ENCODE assay signal across 1 cellular context in genomic region chr18:70289351-70290330, GRCh38.
TF ChIP-seq lines count a peak whose summit lies in the region.

No MANE protein-coding gene starts in this region.

TF ChIP-seq in IMR-90, 13 proteins besides CTCF, POLR2A, EP300 and RAD21 (continued from another document):
- TF ChIP-seq NFE2L2 (IDR thresholded peaks at IDR 0.05; ENCODE audit: low read depth, low read length), result no peak
- TF ChIP-seq MAZ (IDR thresholded peaks at IDR 0.05; ENCODE audit: borderline replicate concordance, low read depth, low read length), result no peak
- TF ChIP-seq MAFK (IDR thresholded peaks at IDR 0.05; ENCODE audit: low read depth, low read length), result no peak
- no peak for TF ChIP-seq FOS (IDR thresholded peaks at IDR 0.05; ENCODE audit: low read depth, low read length)
- TF ChIP-seq RFX5 (IDR thresholded peaks at IDR 0.05; ENCODE audit: low read depth, low read length), result no peak
